ENCODE assay signal across 7 cellular contexts in genomic region chr7:100127866-100128601, GRCh38. TPM values are rescaled to one million over a fixed set of nuclear protein-coding genes. Genes with fewer than 3 reads are reported as not detected.
DNase-seq lines count a peak whose midpoint lies in the region; ATAC-seq and TF ChIP-seq lines count a peak whose summit lies in the region.

No MANE protein-coding gene starts in this region.

- no peak for TF ChIP-seq POLR2A in gastrocnemius medialis (IDR thresholded peaks at IDR 0.05)

- H3K9me2 ChIP-seq in Loucy (replicated peaks; ENCODE audit: low read depth, low read length): no peaks in the 10 kb centered on the region

- H2AFZ ChIP-seq in Loucy (ENCODE audit: low read length): peak overlapping the region; percentile 84

- no peak for ATAC-seq in gastrocnemius medialis

- H3K4me3 ChIP-seq in Loucy (ENCODE audit: low read length, poor library complexity, severe bottlenecking) (peak overlapping the region; percentile 95), right atrium auricular region (peak overlapping the region; percentile 88 to 94), gastrocnemius medialis (peak overlapping the region; percentile 75 to 94 (median 84))

- H4K20me1 ChIP-seq in Loucy (ENCODE audit: insufficient read depth, low read length, poor library complexity, severe bottlenecking): no peaks in the 10 kb centered on the region

- in situ Hi-C loops in gastrocnemius medialis (cut with MboI; ENCODE audit: low sequenced_read_pairs in 4 of 4): loop anchor here in 2 of 4 donors (10.0 to 25.0 kb wide), 2 partner anchors 133 to 209 kb away; no protein-coding TSS in a partner anchor

- intact Hi-C loops in gastrocnemius medialis (cut with DNase I; ENCODE audit: low total_unique reads): loop anchor here (1.0 to 10.0 kb wide), 5 partner anchors 9 to 136 kb away; partner anchors contain the start of genes AP4M1, CNPY4, COPS6 and MCM7

- H3K27ac ChIP-seq in right atrium auricular region: peak overlapping the region; percentile 95 to 97
- peak overlapping the region; percentile 90 to 96 (median 92) for H3K27ac ChIP-seq in gastrocnemius medialis

- H3K9ac ChIP-seq in Loucy (ENCODE audit: low read depth, low read length, poor library complexity, severe bottlenecking): peak overlapping the region; percentile 97

- no peaks in the 10 kb centered on the region for H3K27me3 ChIP-seq in Loucy (ENCODE audit: insufficient read depth, low read length, poor library complexity, severe bottlenecking)
- H3K27me3 ChIP-seq in right atrium auricular region: no peaks in the 10 kb centered on the region
- H3K27me3 ChIP-seq in gastrocnemius medialis: no peaks in the 10 kb centered on the region

- peak; percentile 1 for TF ChIP-seq CTCF in GM12873 (IDR thresholded peaks at IDR 0.05; ENCODE audit: insufficient read depth, low read depth, low read length, missing control alignments)
- no peak for TF ChIP-seq CTCF in Loucy (conservative IDR thresholded peaks at IDR 0.05; ENCODE audit: low read length)
- TF ChIP-seq CTCF in right atrium auricular region (IDR thresholded peaks at IDR 0.05): no peak
- TF ChIP-seq CTCF in gastrocnemius medialis (IDR thresholded peaks at IDR 0.05 in 4 of 5, conservative IDR thresholded peaks at IDR 0.05 in 1 of 5): no peak

- peaks cover 25% of the 10 kb centered on the region for H3K79me2 ChIP-seq in Loucy (ENCODE audit: insufficient read depth, low read length)

- no peaks in the 10 kb centered on the region; the same call in 1 of the 2 replicates for H3F3A ChIP-seq in Loucy (ENCODE audit: low read depth)

- H3K9me3 ChIP-seq in Loucy (ENCODE audit: insufficient read depth, low read depth, low read length) (no peaks in the 10 kb centered on the region), right atrium auricular region (no peaks in the 10 kb centered on the region), gastrocnemius medialis (no peaks in the 10 kb centered on the region)

- DNase-seq in activated naive CD4-positive, alpha-beta T cell treated with Interleukin-2 at 50 U/mL for 16 hours: peak; percentile 20
- DNase-seq in right atrium auricular region (ENCODE audit: low spot score) (no peak), gastrocnemius medialis (no peak), CD1c-positive myeloid dendritic cell (ENCODE audit: extremely low spot score) (no peak), NCI-H2081 (lab: John Stamatoyannopoulos, UW) (no peak)

- peaks cover 25% of the 10 kb centered on the region for H3K4me1 ChIP-seq in Loucy (ENCODE audit: insufficient read depth, low read length, poor library complexity, severe bottlenecking)
- peaks cover 0 to 34% of the 10 kb centered on the region in 2 donors for H3K4me1 ChIP-seq in right atrium auricular region
- H3K4me1 ChIP-seq in gastrocnemius medialis: peaks cover 11 to 22% of the 10 kb centered on the region in 2 donors

- no peaks in the 10 kb centered on the region for H3K36me3 ChIP-seq in Loucy (ENCODE audit: insufficient read depth, low read length)
- no peaks in the 10 kb centered on the region for H3K36me3 ChIP-seq in right atrium auricular region
- no peaks in the 10 kb centered on the region for H3K36me3 ChIP-seq in gastrocnemius medialis

- H3K4me2 ChIP-seq in Loucy (ENCODE audit: low read depth, low read length, poor library complexity, severe bottlenecking): peak overlapping the region; percentile 98

RNA-seq across cellular contexts. Expression of gene MBLAC1, which starts 1.3 kb away (rescaled TPM):
- total RNA-seq in right atrium auricular region (1 to 10 TPM; 3.3 to 6.1 TPM), gastrocnemius medialis (1 to 10 TPM; 1.4 to 7.4 (median 3.1) TPM)

RNA-seq across cellular contexts. Expression of gene CNPY4, which starts 8.6 kb away (rescaled TPM):
- total RNA-seq in right atrium auricular region (1 to 10 TPM; 6.1 to 6.2 TPM), gastrocnemius medialis (1 to 10 TPM; 2.0 to 5.0 (median 2.4) TPM)

RNA-seq across cellular contexts. Expression of gene TAF6, which starts 8.9 kb away (rescaled TPM):
- total RNA-seq in right atrium auricular region (10 to 100 TPM; 41.7 to 49.1 TPM), gastrocnemius medialis (10 to 100 TPM; 38.6 to 71.7 (median 56.6) TPM)

RNA-seq across cellular contexts. Expression of gene LAMTOR4, which starts 20.7 kb away (rescaled TPM):
- 100 to 1,000 TPM; 153 to 168 TPM for total RNA-seq in right atrium auricular region
- 100 to 1,000 TPM in 3 of 4 donors, 10 to 100 TPM in 1; 97.6 to 141 (median 127) TPM for total RNA-seq in gastrocnemius medialis

RNA-seq across cellular contexts. Expression of gene AP4M1, which starts 26.6 kb away (rescaled TPM):
- total RNA-seq in right atrium auricular region: 10 to 100 TPM; 12.2 to 12.4 TPM
- total RNA-seq in gastrocnemius medialis: 10 to 100 TPM in 2 of 4 donors, 1 to 10 TPM in 2; 7.2 to 13.8 (median 10.8) TPM
